10 cellular contexts compared by ENCODE assay signal in the genomic region with DNA sequence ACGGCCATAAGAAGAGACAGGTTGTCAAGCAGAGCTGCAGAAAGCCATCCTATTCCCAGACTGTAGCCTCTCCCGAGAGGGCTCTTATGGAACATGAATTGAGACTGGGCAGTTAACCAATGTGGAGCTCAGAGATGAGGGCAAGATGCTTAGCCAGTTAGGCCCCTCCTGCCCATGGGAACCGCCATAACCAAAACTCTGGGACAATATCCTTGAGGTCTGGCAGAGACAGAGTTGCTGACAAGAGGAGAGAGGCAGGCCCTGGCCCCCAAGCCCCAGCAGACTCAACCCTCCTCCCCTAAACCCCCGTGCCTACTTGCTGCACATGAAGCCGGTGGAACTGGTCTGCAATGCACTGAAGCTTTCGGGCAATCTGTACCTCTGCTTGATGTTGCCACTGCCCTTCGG. TPM values are rescaled to one million over a fixed set of nuclear protein-coding genes. Genes with fewer than 3 reads are reported as not detected.
DNase-seq lines count a peak whose midpoint lies in the region; ATAC-seq and TF ChIP-seq lines count a peak whose summit lies in the region.
"Had no signal": no experiment of that assay in that cellular context is flagged by ENCODE, and none has a peak within 500 bp of the region (broad histone marks: within the 10 kb centered on the region; RNA-seq: fewer than 3 reads in every experiment).

No MANE protein-coding gene starts in this region.

- no peaks in the 10 kb centered on the region for H3K9me3 ChIP-seq in mesenchymal stem cell (ENCODE audit: control insufficient read depth, low read length)
- no peaks in the 10 kb centered on the region for H3K9me3 ChIP-seq in upper lobe of right lung

- H3K27me3 Mint-ChIP-seq in activated naive CD4-positive, alpha-beta T cell treated with anti-CD3 and anti-CD28 coated beads, Interleukin-2, amount 10 ng/mL, durations not matched to agents 7 days and 5 days: peaks cover 23% of the 10 kb centered on the region
- H3K27me3 Mint-ChIP-seq: stimulated activated naive CD8-positive, alpha-beta T cell treated with anti-CD3 and anti-CD28 coated beads, Interleukin-15, amount 100 ng/mL, for 72 hours had no signal

- peak overlapping the region; percentile 76 to 81 for H3K4ac ChIP-seq in mesenchymal stem cell (ENCODE audit: low read depth in 1 of 2, low read length in 2 of 2)

- H3K4me1 ChIP-seq in mesenchymal stem cell (ENCODE audit: control insufficient read depth, insufficient read depth, low read depth, low read length) (peaks cover 62% of the 10 kb centered on the region), upper lobe of right lung (peaks cover 86% of the 10 kb centered on the region)

- H2AFZ ChIP-seq in mesenchymal stem cell (ENCODE audit: low read depth, low read length): no peak overlapping the region

- H3K4me3 ChIP-seq in mesenchymal stem cell (ENCODE audit: insufficient read depth in 1 of 2, low read depth in 1 of 2, low read length in 2 of 2) (peak overlapping the region in 1 of 2 experiments; percentile 20), upper lobe of right lung (no peak overlapping the region)

- CTCF ChIA-PET in activated naive CD4-positive, alpha-beta T cell treated with anti-CD3 and anti-CD28 coated beads, Interleukin-2, amount 10 ng/mL, durations not matched to agents 7 days and 5 days (lab: Charles Lee): interaction anchor here (0.7 to 8.9 kb wide), 17 partner anchors 8 to 64 kb away, joined by 3 to 255 read pairs (median 11); a partner anchor contains a TSS

- H3K9me3 Mint-ChIP-seq in activated naive CD4-positive, alpha-beta T cell treated with anti-CD3 and anti-CD28 coated beads, Interleukin-2, amount 10 ng/mL, durations not matched to agents 7 days and 5 days: no peaks in the 10 kb centered on the region
- H3K9me3 Mint-ChIP-seq in activated naive CD4-positive, alpha-beta T cell treated with anti-CD3 and anti-CD28 coated beads, Interleukin-2, amount 50 U/mL, for 72 hours: no peaks in the 10 kb centered on the region
- H3K9me3 Mint-ChIP-seq: neural crest cell; stimulated activated naive CD8-positive, alpha-beta T cell treated with anti-CD3 and anti-CD28 coated beads, Interleukin-15, amount 100 ng/mL, for 72 hours had no signal

- H3K4me3 Mint-ChIP-seq in activated naive CD4-positive, alpha-beta T cell treated with anti-CD3 and anti-CD28 coated beads, Interleukin-2, amount 10 ng/mL, durations not matched to agents 7 days and 5 days: no peak overlapping the region

- TF ChIP-seq CTCF in upper lobe of right lung (IDR thresholded peaks at IDR 0.05): no peak

- intact Hi-C loops in upper lobe of right lung (cut with DNase I): no loop called here

- peak overlapping the region; percentile 11 for H2BK120ac ChIP-seq in mesenchymal stem cell (ENCODE audit: low read depth, low read length)

- peaks cover 11 to 31% of the 10 kb centered on the region in 2 experiments for H3K36me3 ChIP-seq in mesenchymal stem cell (ENCODE audit: control insufficient read depth in 1 of 2, insufficient read depth in 2 of 2, low read depth in 1 of 2, low read length in 2 of 2)
- H3K36me3 ChIP-seq in upper lobe of right lung: no peaks in the 10 kb centered on the region

- ATAC-seq in activated naive CD4-positive, alpha-beta T cell treated with anti-CD3 and anti-CD28 coated beads, Interleukin-2, amount 50 U/mL, for 72 hours: no peak
- ATAC-seq in upper lobe of right lung (no peak), HG02798 (IDR thresholded peaks at IDR 0.05; ENCODE audit: poor library complexity, unreplicated experiment) (no peak)
- ATAC-seq: stimulated activated naive CD8-positive, alpha-beta T cell treated with anti-CD3 and anti-CD28 coated beads, Interleukin-15, amount 100 ng/mL, for 72 hours had no signal

- peak overlapping the region; percentile 88 to 98 for H2BK12ac ChIP-seq in mesenchymal stem cell (ENCODE audit: low read length in 2 of 2)

- H3K36me3 Mint-ChIP-seq in activated naive CD4-positive, alpha-beta T cell treated with anti-CD3 and anti-CD28 coated beads, Interleukin-2, amount 10 ng/mL, durations not matched to agents 7 days and 5 days: peaks cover 36% of the 10 kb centered on the region
- H3K36me3 Mint-ChIP-seq in activated naive CD4-positive, alpha-beta T cell treated with anti-CD3 and anti-CD28 coated beads, Interleukin-2, amount 50 U/mL, for 72 hours: peaks cover 0 to under 1% of the 10 kb centered on the region in 2 donors

- H3K14ac ChIP-seq in mesenchymal stem cell (ENCODE audit: low read length in 2 of 2): peak overlapping the region in 1 of 2 experiments; percentile 29

- peak overlapping the region; percentile 79 for H4K91ac ChIP-seq in mesenchymal stem cell (ENCODE audit: low read length)

- H4K8ac ChIP-seq in mesenchymal stem cell (ENCODE audit: low read length): peak overlapping the region; percentile 76

- no peak overlapping the region for H2BK5ac ChIP-seq in mesenchymal stem cell (ENCODE audit: low read depth, low read length, poor library complexity, severe bottlenecking)

- H3K9ac ChIP-seq in mesenchymal stem cell (ENCODE audit: low read length): peak overlapping the region; percentile 68

- no peak overlapping the region for H3K23ac ChIP-seq in mesenchymal stem cell (ENCODE audit: low read length in 2 of 2)

- peak overlapping the region; percentile 29 for H2BK15ac ChIP-seq in mesenchymal stem cell (ENCODE audit: low read depth, poor library complexity, severe bottlenecking)

- H3K27ac ChIP-seq in mesenchymal stem cell (ENCODE audit: low read length, poor library complexity, severe bottlenecking): peak overlapping the region; percentile 70
- peak overlapping the region; percentile 91 for H3K27ac ChIP-seq in upper lobe of right lung

- WGBS in mesenchymal stem cell: 83% methylated on average over 7 of the region's 7 CpGs

- peak; percentile 11 for DNase-seq in activated naive CD4-positive, alpha-beta T cell treated with anti-CD3 and anti-CD28 coated beads, Interleukin-2, amount 10 ng/mL, durations not matched to agents 7 days and 5 days
- DNase-seq in activated naive CD4-positive, alpha-beta T cell treated with anti-CD3 and anti-CD28 coated beads, Interleukin-2, amount 50 U/mL, for 72 hours (ENCODE audit: low spot score in 2 of 2): no peak
- peak; percentile 53 for DNase-seq in astrocyte of the hippocampus (ENCODE audit: low read depth, low spot score)
- no peak for DNase-seq in mesenchymal stem cell
- no peak for DNase-seq in upper lobe of right lung
- DNase-seq in stimulated activated naive CD4-positive, alpha-beta T cell (lab: John Stamatoyannopoulos, UW): no peak
- no peak for DNase-seq in hippocampal formation (lab: John Stamatoyannopoulos, UW)
- DNase-seq: stimulated activated naive CD8-positive, alpha-beta T cell treated with anti-CD3 and anti-CD28 coated beads, Interleukin-15, amount 100 ng/mL, for 72 hours had no signal

- peaks cover 18% of the 10 kb centered on the region for H3K79me1 ChIP-seq in mesenchymal stem cell (replicated peaks; ENCODE audit: low read length, poor library complexity, severe bottlenecking)

- H3K27ac Mint-ChIP-seq in activated naive CD4-positive, alpha-beta T cell treated with anti-CD3 and anti-CD28 coated beads, Interleukin-2, amount 10 ng/mL, durations not matched to agents 7 days and 5 days: no peak overlapping the region
- no peak overlapping the region for H3K27ac Mint-ChIP-seq in activated naive CD4-positive, alpha-beta T cell treated with anti-CD3 and anti-CD28 coated beads, Interleukin-2, amount 50 U/mL, for 72 hours
- H3K27ac Mint-ChIP-seq: stimulated activated naive CD8-positive, alpha-beta T cell treated with anti-CD3 and anti-CD28 coated beads, Interleukin-15, amount 100 ng/mL, for 72 hours had no signal

- H2AK5ac ChIP-seq in mesenchymal stem cell (ENCODE audit: low read length, severe bottlenecking): peak overlapping the region; percentile 56

- peaks cover 0 to 5% of the 10 kb centered on the region in 2 experiments for H3K27me3 ChIP-seq in mesenchymal stem cell (ENCODE audit: control insufficient read depth in 1 of 2, insufficient read depth in 1 of 2, low read length in 2 of 2)
- no peaks in the 10 kb centered on the region for H3K27me3 ChIP-seq in upper lobe of right lung

- H3K4me1 Mint-ChIP-seq in activated naive CD4-positive, alpha-beta T cell treated with anti-CD3 and anti-CD28 coated beads, Interleukin-2, amount 10 ng/mL, durations not matched to agents 7 days and 5 days: peaks cover 83% of the 10 kb centered on the region

- H3K4me2 ChIP-seq in mesenchymal stem cell (ENCODE audit: low read length, poor library complexity, severe bottlenecking): no peak overlapping the region

- peak overlapping the region; percentile 79 to 81 for H3K18ac ChIP-seq in mesenchymal stem cell (ENCODE audit: low read depth in 1 of 2, low read length in 2 of 2)

RNA-seq across cellular contexts. Expression of a gene that starts 4.8 kb away (rescaled TPM):
- total RNA-seq in activated naive CD4-positive, alpha-beta T cell treated with anti-CD3 and anti-CD28 coated beads, Interleukin-2, amount 50 U/mL, for 72 hours: 10 to 100 TPM; 10.8 to 11.6 TPM
- 18.5 TPM for polyA plus RNA-seq in mesenchymal stem cell (2013, experiment 1 of 2)
- polyA plus RNA-seq in mesenchymal stem cell (2013, experiment 2 of 2): 17.8 TPM
- total RNA-seq in upper lobe of right lung: 15.4 TPM

RNA-seq across cellular contexts. Expression of a gene that starts 57.0 kb away (rescaled TPM):
- total RNA-seq in activated naive CD4-positive, alpha-beta T cell treated with anti-CD3 and anti-CD28 coated beads, Interleukin-2, amount 50 U/mL, for 72 hours: 100 to 1,000 TPM in 1 of 2 donors, 10 to 100 TPM in 1; 98.9 to 141 TPM
- 3.8 TPM for polyA plus RNA-seq in mesenchymal stem cell (2013, experiment 1 of 2)
- 4.4 TPM for polyA plus RNA-seq in mesenchymal stem cell (2013, experiment 2 of 2)
- total RNA-seq in upper lobe of right lung: 1.8 TPM

Comparison
In these comparisons a context has a peak if more than half of its experiments do, and no peak if none do; other contexts are left out.
1. DNase-seq: peak in activated naive CD4-positive, alpha-beta T cell treated with anti-CD3 and anti-CD28 coated beads, Interleukin-2, amount 10 ng/mL, durations not matched to agents 7 days and 5 days (single experiment) and astrocyte of the hippocampus (single experiment); none in activated naive CD4-positive, alpha-beta T cell treated with anti-CD3 and anti-CD28 coated beads, Interleukin-2, amount 50 U/mL, for 72 hours (0 of 2), mesenchymal stem cell (single experiment), upper lobe of right lung (single experiment), stimulated activated naive CD4-positive, alpha-beta T cell (0 of 6) and hippocampal formation (0 of 2).
2. RNA of a gene that starts 57.0 kb away (total RNA-seq): 98.9 to 141 TPM in activated naive CD4-positive, alpha-beta T cell treated with anti-CD3 and anti-CD28 coated beads, Interleukin-2, amount 50 U/mL, for 72 hours; 1.8 TPM in upper lobe of right lung (single experiment); every median in the first group is over 10 times any median in the second.